In genomic region chr17:66302761-66303626, GRCh38 we compare ENCODE assay signal across 8 cellular contexts. TPM values are rescaled to one million over a fixed set of nuclear protein-coding genes. Genes with fewer than 3 reads are reported as not detected.
DNase-seq lines count a peak whose midpoint lies in the region; ATAC-seq, FAIRE-seq and TF ChIP-seq lines count a peak whose summit lies in the region.

No MANE protein-coding gene starts in this region.

- TF ChIP-seq POLR2A in A549 (IDR thresholded peaks at IDR 0.05; ENCODE audit: low read length) = no peak

- TF ChIP-seq RAD21 in A549 (conservative IDR thresholded peaks at IDR 0.05 in 1 of 2, IDR thresholded peaks at IDR 0.05 in 1 of 2) (peak in 1 of 2 experiments; percentile 15; a peak in 3 of 5 replicates), SK-N-SH (IDR thresholded peaks at IDR 0.05; ENCODE audit: low read length) (peak; percentile 35)

- H4K20me1 ChIP-seq in SK-N-SH (ENCODE audit: insufficient read depth) = peaks cover 38% of the 10 kb centered on the region

- FAIRE-seq in A549 (lab: Jason Lieb, UNC) (no peak), pancreas (lab: Jason Lieb, UNC) (no peak)

- peak overlapping the region; percentile 85 for H3K4me3 ChIP-seq in A549
- peak overlapping the region; percentile 51 to 93 for H3K4me3 ChIP-seq in SK-N-SH (ENCODE audit: low read depth in 2 of 2, low read length in 1 of 2)
- peak overlapping the region; percentile 90 for H3K4me3 ChIP-seq in adipocyte (ENCODE audit: low read length)
- peak overlapping the region; percentile 67 to 97 (median 81) for H3K4me3 ChIP-seq in heart right ventricle
- H3K4me3 ChIP-seq in pancreas = peak overlapping the region; percentile 66 to 96 (median 86)
- peak overlapping the region; percentile 97 for H3K4me3 ChIP-seq in urinary bladder (ENCODE audit: low read depth, low read length)

- ATAC-seq in A549 (peak; percentile 59 to 78), GM18867 (IDR thresholded peaks at IDR 0.05; ENCODE audit: unreplicated experiment) (peak; percentile 27), HG03432 (IDR thresholded peaks at IDR 0.05; ENCODE audit: unreplicated experiment) (peak; percentile 33), heart right ventricle (peak; percentile 54 to 89 (median 74)), pancreas (peak; percentile 65 to 72 (median 70))

- peak; percentile 58 to 84 for DNase-seq in A549 (ENCODE audit: low read depth in 1 of 2, low spot score in 1 of 2)
- peak; percentile 80 for DNase-seq in SK-N-SH
- peak; percentile 65 for DNase-seq in adipocyte (ENCODE audit: low read depth)
- peak; percentile 59 to 67 for DNase-seq in heart right ventricle
- DNase-seq in pancreas = peak; percentile 61 to 84 (median 66)

- POLR2A ChIA-PET in A549 (lab: Yijun Ruan, JAX) (interaction anchor here (0.5 to 1.3 kb wide), 7 partner anchors 13 to 206 kb away, joined by 3 to 4 read pairs (median 3); no protein-coding TSS in a partner anchor), SK-N-SH (lab: Yijun Ruan, JAX) (interaction anchor here (0.9 kb wide), 1 partner anchor 23 kb away, joined by 3 read pairs; no protein-coding TSS in a partner anchor)

- intact Hi-C loops in heart right ventricle (cut with DNase I) = loop anchor here in 2 of 10 donors (5.0 to 10.0 kb wide), 2 partner anchors 239 to 262 kb away; no protein-coding TSS in a partner anchor
- intact Hi-C loops in pancreas (cut with DNase I) = no loop called here

- peak overlapping the region; percentile 95 for H3K4me2 ChIP-seq in A549
- H3K4me2 ChIP-seq in SK-N-SH = peak overlapping the region; percentile 88

- H3K9me2 ChIP-seq in SK-N-SH = no peaks in the 10 kb centered on the region

- H3K9me3 ChIP-seq in A549 (no peaks in the 10 kb centered on the region), SK-N-SH (no peaks in the 10 kb centered on the region), adipocyte (ENCODE audit: control insufficient read depth, low read length) (no peaks in the 10 kb centered on the region), heart right ventricle (no peaks in the 10 kb centered on the region), pancreas (no peaks in the 10 kb centered on the region)

- H3K36me3 ChIP-seq in SK-N-SH (replicated peaks in 1 of 2; ENCODE audit: control insufficient read depth in 1 of 2, insufficient read depth in 2 of 2, low read length in 1 of 2) (peaks cover 24 to 28% of the 10 kb centered on the region in 2 experiments), adipocyte (ENCODE audit: control insufficient read depth, insufficient read depth, low read length, severe bottlenecking) (peaks cover 8% of the 10 kb centered on the region), heart right ventricle (no peaks in the 10 kb centered on the region), pancreas (no peaks in the 10 kb centered on the region), urinary bladder (ENCODE audit: insufficient read depth) (no peaks in the 10 kb centered on the region)

- H3K79me2 ChIP-seq in SK-N-SH (ENCODE audit: insufficient read depth) = peaks cover 72% of the 10 kb centered on the region

- 3% methylated on average over 33 of the region's 91 CpGs for WGBS in A549 (ENCODE audit: missing lambda C conversion rate)
- WGBS in SK-N-SH (ENCODE audit: low lambda C conversion rate) = 1% methylated on average over 59 of the region's 91 CpGs
- 0 to 1% methylated on average over 77 to 91 of the region's 91 CpGs for WGBS in heart right ventricle, 2 donors
- 0% methylated on average over 58 to 91 of the region's 91 CpGs for WGBS in pancreas, 2 donors
- under 1% methylated on average over 91 of the region's 91 CpGs for WGBS in urinary bladder

- TF ChIP-seq CTCF in A549 (IDR thresholded peaks at IDR 0.05) (peak; percentile 22; the same call in 1 of the 3 replicates), SK-N-SH (IDR thresholded peaks at IDR 0.05) (no peak; the same call in 1 of the 2 replicates), heart right ventricle (IDR thresholded peaks at IDR 0.05) (no peak), pancreas (IDR thresholded peaks at IDR 0.05) (no peak)

- H3K9ac ChIP-seq in SK-N-SH (peak overlapping the region; percentile 77), adipocyte (ENCODE audit: low read length) (peak overlapping the region; percentile 84)

- peaks cover 22% of the 10 kb centered on the region for H3K4me1 ChIP-seq in A549
- H3K4me1 ChIP-seq in SK-N-SH (ENCODE audit: control insufficient read depth in 1 of 2, insufficient read depth in 2 of 2, low read depth in 1 of 2, low read length in 1 of 2) = peaks cover 16 to 33% of the 10 kb centered on the region in 2 experiments
- H3K4me1 ChIP-seq in adipocyte (ENCODE audit: control insufficient read depth, insufficient read depth, low read length) = peaks cover 42% of the 10 kb centered on the region
- H3K4me1 ChIP-seq in heart right ventricle = peaks cover 0 to 40% (median 17%) of the 10 kb centered on the region in 9 donors
- H3K4me1 ChIP-seq in pancreas = no peaks in the 10 kb centered on the region
- H3K4me1 ChIP-seq in urinary bladder (ENCODE audit: insufficient read depth) = no peaks in the 10 kb centered on the region

- no peak for TF ChIP-seq EP300 in A549 (IDR thresholded peaks at IDR 0.05)
- no peak for TF ChIP-seq EP300 in SK-N-SH (IDR thresholded peaks at IDR 0.05; ENCODE audit: borderline replicate concordance in 1 of 2, low read depth in 1 of 2, low read length in 1 of 2)

- no peak overlapping the region for H2AFZ ChIP-seq in SK-N-SH (ENCODE audit: low read depth)

- H3F3A ChIP-seq in SK-N-SH (replicated peaks; ENCODE audit: insufficient read depth) = peaks cover 35% of the 10 kb centered on the region

- H3K27me3 ChIP-seq in SK-N-SH (ENCODE audit: insufficient read depth) = no peaks in the 10 kb centered on the region
- H3K27me3 ChIP-seq in adipocyte (replicated peaks; ENCODE audit: control insufficient read depth, insufficient read depth, low read length) = no peaks in the 10 kb centered on the region
- H3K27me3 ChIP-seq in heart right ventricle = peaks cover 0 to 18% (median 0%) of the 10 kb centered on the region in 7 donors
- H3K27me3 ChIP-seq in pancreas = no peaks in the 10 kb centered on the region

- CTCF ChIA-PET in A549 (lab: Yijun Ruan, JAX) = interaction anchor here (0.8 to 4.7 kb wide), 11 partner anchors 10 to 323 kb away, joined by 3 to 24 read pairs (median 5); no protein-coding TSS in a partner anchor
- CTCF ChIA-PET in SK-N-SH (lab: Yijun Ruan, JAX) = interaction anchor here (0.6 to 2.2 kb wide), 13 partner anchors 14 to 371 kb away, joined by 3 to 10 read pairs (median 4); no protein-coding TSS in a partner anchor

- peak overlapping the region; percentile 88 to 97 for H3K27ac ChIP-seq in A549
- peak overlapping the region; percentile 71 to 86 for H3K27ac ChIP-seq in SK-N-SH (ENCODE audit: low read depth in 2 of 2, low read length in 1 of 2)
- peak overlapping the region; percentile 30 to 87 (median 75) for H3K27ac ChIP-seq in heart right ventricle
- H3K27ac ChIP-seq in pancreas = peak overlapping the region; percentile 23 to 71 (median 62)
- H3K27ac ChIP-seq in urinary bladder (ENCODE audit: low read depth) = no peak overlapping the region

TF ChIP-seq in A549, 52 proteins besides CTCF, POLR2A, EP300 and RAD21 (continues in another document):
- TF ChIP-seq ZNF302 (CRISPR knock-in tag; IDR thresholded peaks at IDR 0.05) (no peak), POLR2AphosphoS2 (conservative IDR thresholded peaks at IDR 0.05; ENCODE audit: low read length) (no peak), E2F6 (IDR thresholded peaks at IDR 0.05; ENCODE audit: borderline replicate concordance, low read depth) (0 out of 2 replicates have a peak, but pooled peaks have one; percentile 11), NR3C1 (IDR thresholded peaks at IDR 0.05) (no peak), MYC (IDR thresholded peaks at IDR 0.05; ENCODE audit: borderline replicate concordance, low read length) (0 out of 2 replicates have a peak, but pooled peaks have one; percentile 17), HEYL (CRISPR knock-in tag; IDR thresholded peaks at IDR 0.05) (no peak), SMC3 (IDR thresholded peaks at IDR 0.05) (peak; percentile 40; the same call in 1 of the 3 replicates)

TF ChIP-seq in SK-N-SH, 30 proteins besides CTCF, POLR2A, EP300 and RAD21 (continues in another document):
- peak; percentile 16; the same call in 1 of the 2 replicates for TF ChIP-seq SMC3 (IDR thresholded peaks at IDR 0.05; ENCODE audit: low read depth, low read length)
- TF ChIP-seq POLR2AphosphoS5 (IDR thresholded peaks at IDR 0.05; ENCODE audit: low read depth, low read length) = no peak
- peak; percentile 25; the same call in 1 of the 2 replicates for TF ChIP-seq YY1 (IDR thresholded peaks at IDR 0.05; ENCODE audit: low read depth)
- peak; percentile 50; the same call in 1 of the 2 replicates for TF ChIP-seq RCOR1 (IDR thresholded peaks at IDR 0.05; ENCODE audit: low read length)
- peak; percentile 13; the same call in 1 of the 2 replicates for TF ChIP-seq TAF1 (IDR thresholded peaks at IDR 0.05; ENCODE audit: borderline replicate concordance, low read depth, low read length)
- peak; percentile 21; the same call in 1 of the 2 replicates for TF ChIP-seq SIN3A (IDR thresholded peaks at IDR 0.05; ENCODE audit: borderline replicate concordance, low read depth, low read length)
- TF ChIP-seq MXI1 (IDR thresholded peaks at IDR 0.05; ENCODE audit: low read depth, low read length) = peak; percentile 87
- no peak for TF ChIP-seq FOXM1 (IDR thresholded peaks at IDR 0.05; ENCODE audit: low read depth)
- 0 out of 2 replicates have a peak, but pooled peaks have one; percentile 52 for TF ChIP-seq MAX (IDR thresholded peaks at IDR 0.05; ENCODE audit: low read depth)
- peak; percentile 86 for TF ChIP-seq CHD2 (IDR thresholded peaks at IDR 0.05; ENCODE audit: low read length, partially characterized antibody)
- no peak for TF ChIP-seq TEAD4 (IDR thresholded peaks at IDR 0.05; ENCODE audit: borderline replicate concordance, insufficient read depth)

RNA-seq across cellular contexts. Expression of gene PRKCA, which starts 0.6 kb away (rescaled TPM):
- 65.0 and 79.7 TPM in 2 replicates for polyA plus RNA-seq in A549 (2011; rRNA removed)
- polyA plus RNA-seq in A549 (2012; cell fraction: cytosol; rRNA removed) = 22.5 and 28.8 TPM in 2 replicates
- polyA plus RNA-seq in A549 (2012; cell fraction: nucleus; rRNA removed) = 33.6 and 40.4 TPM in 2 replicates
- polyA plus RNA-seq in A549 (2017; fragmentation: RNase III; extraction: RNeasy Plus Mini Kit Qiagen cat#74134 plus additional on column Dnase treatment) = 28.1 to 28.8 TPM (median 28.1 TPM) in 3 replicates
- polyA minus RNA-seq in A549 (2011; rRNA and poly(A)+ RNA removed) = 66.8 and 80.3 TPM in 2 replicates
- polyA plus RNA-seq in SK-N-SH (2012; rRNA removed) = 108 and 123 TPM in 2 replicates
- 111 and 128 TPM in 2 replicates for polyA plus RNA-seq in SK-N-SH (2012; cell fraction: cytosol; rRNA removed)
- 126 and 178 TPM in 2 replicates for polyA plus RNA-seq in SK-N-SH (2012; cell fraction: nucleus; rRNA removed)
- total RNA-seq in heart right ventricle = 10 to 100 TPM in 7 of 10 donors, 1 to 10 TPM in 3; 4.5 to 27.6 (median 13.7) TPM
- polyA plus RNA-seq in heart right ventricle = 1 to 10 TPM; 1.6 to 2.5 TPM
- total RNA-seq in pancreas = 10 to 100 TPM in 4 of 6 donors, 1 to 10 TPM in 2; 8.9 to 22.3 (median 11.7) TPM
- 1 to 10 TPM; 3.5 to 5.0 TPM for polyA plus RNA-seq in pancreas
- total RNA-seq in urinary bladder = 24.4 TPM
- polyA plus RNA-seq in urinary bladder = 15.6 TPM

Comparison
In these comparisons a context has a peak if more than half of its experiments do, and no peak if none do; other contexts are left out.
1. Of the 12 proteins assayed by ChIP-seq in both A549 and SK-N-SH: peak only in A549: CTCF; only in SK-N-SH: CHD2, RCOR1 and REST; in both: MAX and SMC3; in neither: 5; mixed calls (peak in some experiments, not most) for 1.